In genomic region chr2:188785515-188785914, GRCh38 we compare ENCODE assay signal across 15 cellular contexts.
A peak's percentile ranks its signal among the peaks of the same experiment; 100 is the strongest.
DNase-seq lines count a peak whose midpoint lies in the region; ATAC-seq and TF ChIP-seq lines count a peak whose summit lies in the region.
"Had no signal": no experiment of that assay in that cellular context is flagged by ENCODE, and none has a peak within 500 bp of the region (broad histone marks: within the 10 kb centered on the region; RNA-seq: fewer than 3 reads in every experiment).

No MANE protein-coding gene starts in this region.

- no peaks in the 10 kb centered on the region for H3K36me3 Mint-ChIP-seq in MCF 10A (ENCODE audit: insufficient read depth, unreplicated experiment)
- H3K36me3 Mint-ChIP-seq in activated CD8-positive, alpha-beta T cell treated with anti-CD3 and anti-CD28 coated beads for 36 hours (ENCODE audit: low read depth), result no peaks in the 10 kb centered on the region
- H3K36me3 Mint-ChIP-seq: activated naive CD4-positive, alpha-beta T cell treated with anti-CD3 and anti-CD28 coated beads, Interleukin-2, amount 50 U/mL, for 72 hours had no signal

- H4K20me1 ChIP-seq in mammary epithelial cell (ENCODE audit: insufficient read depth, low read length), result no peaks in the 10 kb centered on the region

- CTCF ChIA-PET in MCF 10A (lab: Yijun Ruan, JAX), result interaction anchor here (0.5 kb wide), 2 partner anchors 9 to 243 kb away, joined by 5 to 7 read pairs; no protein-coding TSS in a partner anchor
- CTCF ChIA-PET in mammary epithelial cell (lab: Charles Lee; ENCODE audit: low non-redundant PET), result no interaction called here
- CTCF ChIA-PET in activated CD8-positive, alpha-beta T cell treated with anti-CD3 and anti-CD28 coated beads for 36 hours (lab: Charles Lee), result no interaction called here

- in situ Hi-C loops in mammary epithelial cell (cut with MboI; ENCODE audit: low sequenced_read_pairs in 2 of 2), result no loop called here

- H3K36me3 ChIP-seq in mammary epithelial cell (ENCODE audit: insufficient read depth, low read length) (no peaks in the 10 kb centered on the region), heart right ventricle (no peaks in the 10 kb centered on the region), psoas muscle (ENCODE audit: insufficient read depth in 1 of 2, low read depth in 1 of 2) (no peaks in the 10 kb centered on the region)
- H3K36me3 ChIP-seq: neutrophil had no signal

- H3K27me3 Mint-ChIP-seq in MCF 10A (ENCODE audit: insufficient read depth, unreplicated experiment), result no peaks in the 10 kb centered on the region
- H3K27me3 Mint-ChIP-seq in activated CD8-positive, alpha-beta T cell treated with anti-CD3 and anti-CD28 coated beads for 36 hours, result no peaks in the 10 kb centered on the region

- no peaks in the 10 kb centered on the region for H3K9me3 Mint-ChIP-seq in MCF 10A (ENCODE audit: unreplicated experiment)
- H3K9me3 Mint-ChIP-seq in activated CD8-positive, alpha-beta T cell treated with anti-CD3 and anti-CD28 coated beads for 36 hours, result no peaks in the 10 kb centered on the region
- H3K9me3 Mint-ChIP-seq: activated naive CD4-positive, alpha-beta T cell treated with anti-CD3 and anti-CD28 coated beads, Interleukin-2, amount 50 U/mL, for 72 hours; T-helper 1 cell treated with Interleukin-12 subunit alpha and Interleukin-12 subunit beta and Interleukin-4 antibody, amounts not matched to agents 30 μg/mL and 1 μg/mL, for 36 hours had no signal

- H3K4me3 Mint-ChIP-seq in MCF 10A (ENCODE audit: unreplicated experiment), result no peak overlapping the region
- H3K4me3 Mint-ChIP-seq in activated CD8-positive, alpha-beta T cell treated with anti-CD3 and anti-CD28 coated beads for 36 hours, result no peak overlapping the region
- H3K4me3 Mint-ChIP-seq: T-helper 1 cell treated with Interleukin-12 subunit alpha and Interleukin-12 subunit beta and Interleukin-4 antibody, amounts not matched to agents 30 μg/mL and 1 μg/mL, for 36 hours had no signal

- H3K9me3 ChIP-seq in mammary epithelial cell (replicated peaks; ENCODE audit: insufficient read depth, low read length) (no peaks in the 10 kb centered on the region), heart right ventricle (no peaks in the 10 kb centered on the region), psoas muscle (no peaks in the 10 kb centered on the region)
- H3K9me3 ChIP-seq: neutrophil had no signal

- BruUV-seq in MCF 10A (replicated peaks; lab: Mats Ljungman, UMichigan) (no TSS peak), mammary epithelial cell (replicated peaks; lab: Mats Ljungman, UMichigan) (no TSS peak)

- dilution Hi-C loops in mammary epithelial cell (cut with HindIII; ENCODE audit: low sequenced_read_pairs), result no loop called here

- DNase-seq in MCF 10A (ENCODE audit: unreplicated experiment), result no peak
- DNase-seq in mammary epithelial cell, result no peak
- DNase-seq in heart right ventricle, result no peak
- DNase-seq in psoas muscle, result no peak
- no peak for DNase-seq in T-helper 2 cell
- DNase-seq in activated CD8-positive, alpha-beta T cell treated with anti-CD3 and anti-CD28 coated beads for 36 hours, result no peak
- no peak for DNase-seq in posterior cingulate gyrus
- no peak for DNase-seq in A172 (ENCODE audit: low spot score)
- DNase-seq: 8988T; activated CD4-positive, alpha-beta T cell treated with anti-CD3 and anti-CD28 coated beads for 1 hour; central memory CD4-positive, alpha-beta T cell; GDM1 had no signal

- 95% methylated on average over 6 of the region's 6 CpGs for WGBS in mammary epithelial cell (ENCODE audit: low coverage, missing lambda C conversion rate)
- WGBS in heart right ventricle, 2 donors, result 78 to 80% methylated on average over 6 of the region's 6 CpGs
- WGBS in psoas muscle, 3 donors, result 42 to 67% (median 52%) methylated on average over 6 of the region's 6 CpGs

- H3K4me1 Mint-ChIP-seq in MCF 10A (ENCODE audit: insufficient read depth, unreplicated experiment), result peaks cover 46% of the 10 kb centered on the region
- H3K4me1 Mint-ChIP-seq in activated CD8-positive, alpha-beta T cell treated with anti-CD3 and anti-CD28 coated beads for 36 hours (ENCODE audit: low read depth), result no peaks in the 10 kb centered on the region

- H3K4me3 ChIP-seq in mammary epithelial cell (replicated peaks in 1 of 3; ENCODE audit: insufficient read depth in 1 of 3, low read depth in 2 of 3, low read length in 3 of 3) (no peak overlapping the region), heart right ventricle (no peak overlapping the region), psoas muscle (no peak overlapping the region)

- H3K4me1 ChIP-seq in mammary epithelial cell (ENCODE audit: insufficient read depth, low read length) (peaks cover 16% of the 10 kb centered on the region), heart right ventricle (peaks cover 0 to 35% (median 19%) of the 10 kb centered on the region in 9 donors), psoas muscle (no peaks in the 10 kb centered on the region)

- H3K27me3 ChIP-seq in mammary epithelial cell (ENCODE audit: insufficient read depth, low read length), result no peaks in the 10 kb centered on the region
- H3K27me3 ChIP-seq in heart right ventricle, result no peaks in the 10 kb centered on the region
- H3K27me3 ChIP-seq in psoas muscle (ENCODE audit: insufficient read depth in 3 of 3, low read length in 2 of 3), result no peaks in the 10 kb centered on the region
- H3K27me3 ChIP-seq: neutrophil had no signal

- ATAC-seq in heart right ventricle (peak in 4 of 8 donors; percentile 31 to 46 (median 36)), psoas muscle (peak in 1 of 4 donors; percentile 23)
- ATAC-seq in activated CD8-positive, alpha-beta T cell treated with anti-CD3 and anti-CD28 coated beads for 36 hours, result no peak
- ATAC-seq: activated naive CD4-positive, alpha-beta T cell treated with anti-CD3 and anti-CD28 coated beads, Interleukin-2, amount 50 U/mL, for 72 hours had no signal

- H3K27ac Mint-ChIP-seq in MCF 10A (ENCODE audit: low read depth, unreplicated experiment), result peak overlapping the region; percentile 67
- H3K27ac Mint-ChIP-seq in activated CD8-positive, alpha-beta T cell treated with anti-CD3 and anti-CD28 coated beads for 36 hours, result no peak overlapping the region
- H3K27ac Mint-ChIP-seq: activated naive CD4-positive, alpha-beta T cell treated with anti-CD3 and anti-CD28 coated beads, Interleukin-2, amount 50 U/mL, for 72 hours; T-helper 1 cell treated with Interleukin-12 subunit alpha and Interleukin-12 subunit beta and Interleukin-4 antibody, amounts not matched to agents 30 μg/mL and 1 μg/mL, for 36 hours had no signal

- H2AFZ ChIP-seq in mammary epithelial cell (ENCODE audit: low read depth, low read length), result no peak overlapping the region

- no peak overlapping the region for H3K4me2 ChIP-seq in mammary epithelial cell (ENCODE audit: insufficient read depth, low read depth, low read length)

- TF ChIP-seq CTCF in MCF 10A (IDR thresholded peaks at IDR 0.05; ENCODE audit: unreplicated experiment), result no peak
- no peak for TF ChIP-seq CTCF in mammary epithelial cell (conservative IDR thresholded peaks at IDR 0.05 in 1 of 2, IDR thresholded peaks at IDR 0.05 in 1 of 2; ENCODE audit: extremely low read depth in 1 of 2, insufficient read depth in 1 of 2, low read depth in 1 of 2, low read length in 2 of 2)
- TF ChIP-seq CTCF in heart right ventricle (IDR thresholded peaks at IDR 0.05), result no peak
- no peak for TF ChIP-seq CTCF in psoas muscle (IDR thresholded peaks at IDR 0.05)
- TF ChIP-seq CTCF in activated CD8-positive, alpha-beta T cell treated with anti-CD3 and anti-CD28 coated beads for 36 hours (IDR thresholded peaks at IDR 0.05), result no peak

- no peak overlapping the region for H3K9ac ChIP-seq in mammary epithelial cell (ENCODE audit: insufficient read depth, low read length)

- H3K79me2 ChIP-seq in mammary epithelial cell (ENCODE audit: insufficient read depth, low read length), result no peaks in the 10 kb centered on the region

- POLR2A ChIA-PET in MCF 10A (lab: Yijun Ruan, JAX), result no interaction called here
- POLR2A ChIA-PET in activated CD8-positive, alpha-beta T cell treated with anti-CD3 and anti-CD28 coated beads for 36 hours (lab: Charles Lee), result no interaction called here

- intact Hi-C loops in MCF 10A (cut with micrococcal nuclease), result no loop called here
- intact Hi-C loops in mammary epithelial cell (cut with micrococcal nuclease), result no loop called here
- intact Hi-C loops in heart right ventricle (cut with DNase I), result loop anchor here in 4 of 10 donors (5.0 to 10.0 kb wide), 2 partner anchors 189 to 192 kb away; partner anchors contain the start of gene COL3A1 (in 2 of the 4)
- intact Hi-C loops in psoas muscle (cut with DNase I), result loop anchor here in 1 of 2 donors (10.0 kb wide), 1 partner anchor 189 kb away; the partner anchor contains the start of gene COL3A1
- intact Hi-C loops in activated CD8-positive, alpha-beta T cell treated with anti-CD3 and anti-CD28 coated beads for 36 hours (cut with micrococcal nuclease), result no loop called here
- intact Hi-C loops in posterior cingulate gyrus (cut with DNase I), result no loop called here

- H3K27ac ChIP-seq in mammary epithelial cell (ENCODE audit: insufficient read depth, low read depth, low read length), result no peak overlapping the region
- H3K27ac ChIP-seq in heart right ventricle, result peak overlapping the region in 9 of 10 donors; percentile 47 to 90 (median 84)
- peak overlapping the region; percentile 13 for H3K27ac ChIP-seq in psoas muscle
- H3K27ac ChIP-seq: neutrophil had no signal
